Comparison of ENCODE assay signal across 8 cellular contexts in genomic region chr14:81436296-81437138, GRCh38. TPM values are rescaled to one million over a fixed set of nuclear protein-coding genes. Genes with fewer than 3 reads are reported as not detected.
A peak's percentile ranks its signal among the peaks of the same experiment; 100 is the strongest.
DNase-seq lines count a peak whose midpoint lies in the region; ATAC-seq and TF ChIP-seq lines count a peak whose summit lies in the region.

No MANE protein-coding gene starts in this region.

- H3K9me3 ChIP-seq in SJSA1 (replicated peaks): no peaks in the 10 kb centered on the region
- H3K9me3 ChIP-seq in heart right ventricle: no peaks in the 10 kb centered on the region

- 1 to 2% methylated on average over 71 to 79 of the region's 79 CpGs for whole genome bisulfite sequencing in heart right ventricle, 2 donors

- H3K27ac Mint-ChIP-seq in IgD-negative memory B cell: no peak overlapping the region
- H3K27ac Mint-ChIP-seq in osteocyte (ENCODE audit: unreplicated experiment): no peak overlapping the region

- H3K4me1 Mint-ChIP-seq in IgD-negative memory B cell: peaks cover 6 to 14% (median 11%) of the 10 kb centered on the region in 3 donors
- H3K4me1 Mint-ChIP-seq in osteocyte (ENCODE audit: unreplicated experiment): peaks cover 11% of the 10 kb centered on the region

- H3K36me3 ChIP-seq in SJSA1: no peaks in the 10 kb centered on the region
- H3K36me3 ChIP-seq in heart right ventricle: no peaks in the 10 kb centered on the region

- intact Hi-C loops in heart right ventricle (cut with DNase I): no loop called here

- DNase-seq in DMS153 (lab: John Stamatoyannopoulos, UW) (peak; percentile 50), SJSA1 (ENCODE audit: low read depth in 1 of 2, low spot score in 2 of 2) (peak; percentile 16 to 42), amniotic epithelial cell (ENCODE audit: low read depth) (peak; percentile 35), heart right ventricle (peak; percentile 65 to 82), osteocyte (ENCODE audit: extremely low spot score, unreplicated experiment) (peak; percentile 89), cortex of kidney (lab: John Stamatoyannopoulos, UW) (no peak)

- peak; percentile 84 for ATAC-seq in GM21619 (IDR thresholded peaks at IDR 0.05; ENCODE audit: unreplicated experiment)
- peak; percentile 91 to 99 (median 96) for ATAC-seq in heart right ventricle

- H3K27ac ChIP-seq in SJSA1 (no peak overlapping the region), heart right ventricle (peak overlapping the region in 6 of 10 donors; percentile 51 to 66 (median 62))

- H3K4me1 ChIP-seq in SJSA1 (replicated peaks) (peaks cover 13% of the 10 kb centered on the region), heart right ventricle (peaks cover 0 to 21% (median 8%) of the 10 kb centered on the region in 9 donors)

- H3K27me3 Mint-ChIP-seq in IgD-negative memory B cell (peaks cover 55% of the 10 kb centered on the region), osteocyte (ENCODE audit: unreplicated experiment) (peaks cover 76% of the 10 kb centered on the region)

- TF ChIP-seq CTCF in heart right ventricle (IDR thresholded peaks at IDR 0.05) (no peak), osteocyte (IDR thresholded peaks at IDR 0.05) (no peak)

- H3K36me3 Mint-ChIP-seq in IgD-negative memory B cell (peaks cover 2% of the 10 kb centered on the region), osteocyte (ENCODE audit: unreplicated experiment) (no peaks in the 10 kb centered on the region)

- H3K4me3 ChIP-seq in SJSA1: peak overlapping the region; percentile 23
- H3K4me3 ChIP-seq in heart right ventricle: peak overlapping the region; percentile 22 to 66 (median 60)

- H3K4me3 Mint-ChIP-seq in IgD-negative memory B cell (peak overlapping the region; percentile 70 to 93 (median 82)), osteocyte (ENCODE audit: unreplicated experiment) (peak overlapping the region; percentile 61)

- H3K9me3 Mint-ChIP-seq in IgD-negative memory B cell (peaks cover 0 to 2% (median 1%) of the 10 kb centered on the region in 3 donors), osteocyte (ENCODE audit: unreplicated experiment) (no peaks in the 10 kb centered on the region)

- peaks cover 39% of the 10 kb centered on the region for H3K27me3 ChIP-seq in SJSA1 (replicated peaks)
- H3K27me3 ChIP-seq in heart right ventricle: peaks cover 0 to 99% (median 71%) of the 10 kb centered on the region in 7 donors

RNA-seq across cellular contexts. Expression of gene STON2, which starts 36.4 kb away (rescaled TPM):
- polyA plus RNA-seq in IgD-negative memory B cell: 0.69 TPM
- total RNA-seq in SJSA1 (2014; rRNA removed; shearing (Covaris generic)): 0.08 TPM in 1 of 2 replicates, not detected in the other
- total RNA-seq in heart right ventricle: 10 to 100 TPM in 1 of 10 donors, 1 to 10 TPM in 9; 3.8 to 14.5 (median 6.2) TPM
- polyA plus RNA-seq in heart right ventricle: 1 to 10 TPM in 1 of 2 donors, under 1 TPM in 1; 0.33 to 2.8 TPM
- not detected in 2 replicates for total RNA-seq in osteocyte
